8 cellular contexts compared by ENCODE assay signal in the genomic region with DNA sequence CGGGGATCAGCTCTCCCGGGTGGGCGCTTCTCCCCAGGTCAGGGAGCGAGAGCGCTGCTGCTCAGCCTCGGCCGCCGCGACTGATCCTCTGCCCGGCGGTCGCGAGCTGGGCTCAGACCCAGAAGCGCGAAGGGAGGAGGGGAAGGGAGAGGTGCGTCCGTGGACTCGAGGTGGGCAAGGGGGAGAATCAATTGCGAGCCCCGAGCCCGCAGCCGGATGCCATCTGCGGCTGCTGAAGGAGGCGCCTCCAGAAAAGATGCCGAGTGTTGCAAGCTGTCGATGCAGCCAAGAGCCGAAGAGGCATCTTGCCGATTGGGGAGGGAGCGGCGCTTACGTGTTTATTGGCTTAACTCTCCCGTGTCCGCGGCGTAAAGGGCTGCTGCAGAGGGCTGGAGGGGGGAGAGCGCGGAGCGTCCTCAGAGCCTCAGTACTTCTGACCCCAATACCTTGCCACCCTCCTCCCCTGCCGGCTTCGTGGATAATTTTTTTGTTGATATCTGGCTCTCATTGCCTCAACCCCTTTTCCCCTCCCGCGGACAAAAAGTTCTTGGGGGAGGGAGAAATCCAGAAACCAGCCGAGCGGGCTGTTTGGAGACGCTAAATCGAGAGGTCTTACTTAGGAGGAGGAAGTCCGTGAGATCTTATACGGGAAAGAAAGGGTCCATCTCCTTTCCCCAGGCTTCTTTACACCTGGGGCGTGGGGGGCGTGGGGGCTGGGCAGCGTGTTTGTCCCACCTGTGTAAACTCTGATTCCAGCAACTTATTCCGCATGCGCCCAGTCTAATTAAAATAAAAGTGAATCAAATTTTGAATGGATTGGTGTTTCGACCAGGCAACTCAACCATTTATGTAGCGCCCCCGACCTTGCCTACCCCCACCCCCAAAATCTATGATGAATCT. TPM values are rescaled to one million over a fixed set of nuclear protein-coding genes. Genes with fewer than 3 reads are reported as not detected.
DNase-seq lines count a peak whose midpoint lies in the region; ATAC-seq and TF ChIP-seq lines count a peak whose summit lies in the region.

A gene (minus strand): TSS at position 314 of the 900 bp plus-strand sequence. CDS start 387 bp downstream, outside the sequence.

- peak within 1 kb of the TSS; percentile 85 for H3K4me3 ChIP-seq in NT2/D1 (ENCODE audit: insufficient read length, low read depth)

- peaks cover 34% of the 10 kb centered on the region for H3K4me1 Mint-ChIP-seq in glutamatergic neuron (ENCODE audit: low read depth, unreplicated experiment)

- no peak for TF ChIP-seq CTCF in glutamatergic neuron (IDR thresholded peaks at IDR 0.05; ENCODE audit: partially characterized antibody, unreplicated experiment)

- no peaks in the 10 kb centered on the region for H3K27me3 ChIP-seq in NT2/D1 (ENCODE audit: insufficient read depth, insufficient read length)

- H3K9me3 ChIP-seq in NT2/D1 (ENCODE audit: insufficient read depth, low read length) = 0 out of 2 replicates have a peak, but pooled peaks cover 3% of the 10 kb centered on the region

- in situ Hi-C loops in G401 (cut with HindIII; ENCODE audit: low sequenced_read_pairs) = no loop called here

- H3K27ac Mint-ChIP-seq in glutamatergic neuron (ENCODE audit: unreplicated experiment) = peak within 1 kb of the TSS; percentile 98

- H3K9ac ChIP-seq in NT2/D1 (ENCODE audit: insufficient read length, low read depth) = peak within 1 kb of the TSS; percentile 95

- ATAC-seq in GM21360 (IDR thresholded peaks at IDR 0.05; ENCODE audit: unreplicated experiment) (no peak), HG02623 (IDR thresholded peaks at IDR 0.05; ENCODE audit: unreplicated experiment) (no peak), HG03442 (IDR thresholded peaks at IDR 0.05; ENCODE audit: unreplicated experiment) (no peak)

- H3K27me3 Mint-ChIP-seq in glutamatergic neuron (ENCODE audit: unreplicated experiment) = peaks cover 17% of the 10 kb centered on the region

- peak; percentile 91 for DNase-seq in G401 (ENCODE audit: low spot score)
- no peak for DNase-seq in NT2/D1 (ENCODE audit: low read depth, low spot score)
- DNase-seq in glutamatergic neuron = peak; percentile 80
- DNase-seq in pons (ENCODE audit: low spot score) = peak; percentile 24
- DNase-seq in SKM-1 treated with dmso at 0.1 percent for 144 hours (lab: John Stamatoyannopoulos, UW; ENCODE audit: unreplicated experiment) = no peak

- peak within 1 kb of the TSS; percentile 97 for H3K4me3 Mint-ChIP-seq in glutamatergic neuron (ENCODE audit: unreplicated experiment)

- H3K36me3 ChIP-seq in NT2/D1 (ENCODE audit: insufficient read depth, insufficient read length, low read length) = no peaks in the 10 kb centered on the region

- H3K4me1 ChIP-seq in NT2/D1 (ENCODE audit: insufficient read depth, insufficient read length) = no peaks in the 10 kb centered on the region

- no peaks in the 10 kb centered on the region for H3K36me3 Mint-ChIP-seq in glutamatergic neuron (ENCODE audit: unreplicated experiment)

- peaks cover 19% of the 10 kb centered on the region for H3K9me3 Mint-ChIP-seq in glutamatergic neuron (ENCODE audit: unreplicated experiment)

RNA-seq across cellular contexts. Expression of the gene that starts here (rescaled TPM):
- not detected in 2 replicates for total RNA-seq in G401 (2014; rRNA removed; shearing (Covaris generic))
- 265 TPM for total RNA-seq in glutamatergic neuron (ENCODE audit: unreplicated experiment)

Comparison
In these comparisons a context has a peak if more than half of its experiments do, and no peak if none do; other contexts are left out.
1. RNA of the gene that starts here (total RNA-seq): 265 TPM in glutamatergic neuron (single experiment); not detected in G401; every median in the first group is over 100 times any median in the second.
2. Peak in DNase-seq in G401; RNA of the gene not detected or under 1 TPM.
3. DNase-seq: peak in glutamatergic neuron (single experiment) and pons (single experiment); none in NT2/D1 (single experiment) and SKM-1 treated with dmso at 0.1 percent for 144 hours (single experiment).